Comparison of ENCODE assay signal across 1 cellular context in genomic region chr10:80204801-80205477, GRCh38.
TF ChIP-seq lines count a peak whose summit lies in the region.

No MANE protein-coding gene starts in this region.

TF ChIP-seq in HepG2, 621 proteins besides CTCF, POLR2A, EP300 and RAD21 (continued from another document):
- TF ChIP-seq ZNF646 (CRISPR knock-in tag; IDR thresholded peaks at IDR 0.05) = no peak
